In genomic region chrX:95248386-95248785, GRCh38 we compare ENCODE assay signal across 25 cellular contexts.
DNase-seq lines count a peak whose midpoint lies in the region; ATAC-seq, FAIRE-seq and TF ChIP-seq lines count a peak whose summit lies in the region.
"Had no signal": no experiment of that assay in that cellular context is flagged by ENCODE, and none has a peak within 500 bp of the region (broad histone marks: within the 10 kb centered on the region; RNA-seq: fewer than 3 reads in every experiment).

No MANE protein-coding gene starts in this region.

- TF ChIP-seq EP300 in HepG2 (IDR thresholded peaks at IDR 0.05; ENCODE audit: low read depth in 2 of 2, low read length in 2 of 2): no peak
- no peak for TF ChIP-seq EP300 in HepG2 (CRISPR knock-in tag; IDR thresholded peaks at IDR 0.05; ENCODE audit: borderline replicate concordance)
- TF ChIP-seq EP300 in H1 (IDR thresholded peaks at IDR 0.05; ENCODE audit: borderline replicate concordance in 1 of 2, low read depth in 2 of 2, low read length in 2 of 2): no peak

- in situ Hi-C loops in HepG2 (cut with HindIII; ENCODE audit: extremely low pct_ligation_motif_present, low pct_unique_long_range_greater_than_20kb): no loop called here
- in situ Hi-C loops in IMR-90 (cut with MboI; ENCODE audit: low sequenced_read_pairs): no loop called here

- DNase-seq in HepG2 (ENCODE audit: low spot score): no peak
- no peak for DNase-seq in right lobe of liver
- no peak for DNase-seq in IMR-90
- DNase-seq in H1 (ENCODE audit: low read depth in 1 of 2, low spot score in 2 of 2): no peak
- no peak for DNase-seq in urothelium cell line (ENCODE audit: low spot score)
- DNase-seq in Right ventricle myocardium inferior (ENCODE audit: missing footprints): no peak
- DNase-seq: ACHN; BE2C; C1 segment of cervical spinal cord; CD4-positive, alpha-beta memory T cell; CD4-positive, CD25-positive, alpha-beta regulatory T cell; CD8-positive, alpha-beta memory T cell; COR-L47; DMS 273 treated with DMSO at 0.1 percent for 48 hours; DMS153; DMS53; DMS79; DND-41; EL; GDM1 had no signal

- H3K4me1 ChIP-seq in HepG2 (ENCODE audit: insufficient read depth, low read length) (no peaks in the 10 kb centered on the region), right lobe of liver (no peaks in the 10 kb centered on the region), IMR-90 (ENCODE audit: control insufficient read depth, insufficient read depth, low read length) (no peaks in the 10 kb centered on the region), H1 (replicated peaks in 1 of 4; ENCODE audit: control insufficient read depth in 3 of 4, insufficient read depth in 4 of 4, low read length in 3 of 4) (no peaks in the 10 kb centered on the region)
- H3K4me1 ChIP-seq: BE2C, BLaER1 had no signal

- H3K9me1 ChIP-seq in IMR-90 (ENCODE audit: insufficient read depth, low read length): no peaks in the 10 kb centered on the region

- dilution Hi-C loops in IMR-90 (cut with HindIII; ENCODE audit: low sequenced_read_pairs, unreplicated experiment): no loop called here

- H2BK20ac ChIP-seq in IMR-90 (ENCODE audit: low read depth, low read length) (no peak overlapping the region), H1 (ENCODE audit: low read length) (no peak overlapping the region)

- H3K27ac ChIP-seq in HepG2 (ENCODE audit: extremely low read length, insufficient read depth, low read length) (no peak overlapping the region), right lobe of liver (no peak overlapping the region), IMR-90 (ENCODE audit: insufficient read depth, low read length) (no peak overlapping the region), H1 (ENCODE audit: low read depth, low read length) (no peak overlapping the region)
- H3K27ac ChIP-seq: 22Rv1, BLaER1 had no signal

- TF ChIP-seq CTCF in HepG2 (CRISPR knock-in tag; IDR thresholded peaks at IDR 0.05) (no peak), right lobe of liver (IDR thresholded peaks at IDR 0.05) (no peak), IMR-90 (conservative IDR thresholded peaks at IDR 0.05; ENCODE audit: low read depth, low read length) (no peak), H1 (IDR thresholded peaks at IDR 0.05; ENCODE audit: control extremely low read depth in 1 of 3, insufficient read depth in 1 of 3, low read depth in 1 of 3, low read length in 3 of 3) (no peak)

- H4K5ac ChIP-seq in IMR-90 (ENCODE audit: low read depth, low read length) (no peak overlapping the region), H1 (ENCODE audit: insufficient read length, low read depth, low read length) (no peak overlapping the region)

- no peak overlapping the region for H3K14ac ChIP-seq in IMR-90 (replicated peaks; ENCODE audit: low read depth, low read length)
- no peak overlapping the region for H3K14ac ChIP-seq in H1 (ENCODE audit: insufficient read length)

- TF ChIP-seq RAD21 in HepG2 (CRISPR knock-in tag; IDR thresholded peaks at IDR 0.05) (no peak), IMR-90 (IDR thresholded peaks at IDR 0.05; ENCODE audit: low read length) (no peak), H1 (IDR thresholded peaks at IDR 0.05 in 1 of 2, conservative IDR thresholded peaks at IDR 0.05 in 1 of 2; ENCODE audit: low read depth in 2 of 2, low read length in 2 of 2) (no peak)

- BruUV-seq in HepG2 (replicated peaks; lab: Mats Ljungman, UMichigan) (no TSS peak), IMR-90 (replicated peaks; lab: Mats Ljungman, UMichigan) (no TSS peak)

- H3K79me1 ChIP-seq in IMR-90 (ENCODE audit: low read depth in 1 of 2, low read length in 2 of 2) (no peaks in the 10 kb centered on the region), H1 (ENCODE audit: low read depth, low read length) (no peaks in the 10 kb centered on the region)

- H3K4me3 ChIP-seq in HepG2 (replicated peaks in 1 of 3; ENCODE audit: insufficient read depth in 1 of 3, low read depth in 2 of 3, low read length in 3 of 3) (no peak overlapping the region), right lobe of liver (no peak overlapping the region), IMR-90 (ENCODE audit: insufficient read depth, low read depth, low read length) (no peak overlapping the region), H1 (ENCODE audit: extremely low read depth in 1 of 4, insufficient read depth in 2 of 4, low read depth in 3 of 4, low read length in 4 of 4) (no peak overlapping the region)
- H3K4me3 ChIP-seq: BLaER1, GM12878 had no signal

- H2BK5ac ChIP-seq in IMR-90 (ENCODE audit: low read depth, low read length, poor library complexity, severe bottlenecking): no peak overlapping the region
- H2BK5ac ChIP-seq in H1 (ENCODE audit: low read depth, low read length): no peak overlapping the region

- no peak overlapping the region for H3K18ac ChIP-seq in IMR-90 (ENCODE audit: low read depth, low read length)
- no peak overlapping the region for H3K18ac ChIP-seq in H1 (ENCODE audit: extremely low read depth, low read length)

- intact Hi-C loops in HepG2 (cut with micrococcal nuclease; ENCODE audit: unreplicated experiment): no loop called here
- intact Hi-C loops in right lobe of liver (cut with DNase I): no loop called here
- intact Hi-C loops in IMR-90 (cut with micrococcal nuclease): loop anchor here (10.0 kb wide), 1 partner anchor 924 kb away; no protein-coding TSS in a partner anchor
- intact Hi-C loops in Right ventricle myocardium inferior (cut with DNase I): no loop called here

- no peaks in the 10 kb centered on the region for H3K23me2 ChIP-seq in H1 (ENCODE audit: low read depth, low read length)

- no peak for FAIRE-seq in HepG2 (lab: Jason Lieb, UNC)
- FAIRE-seq in H1 (lab: Jason Lieb, UNC): no peak
- FAIRE-seq in urothelium cell line (lab: Jason Lieb, UNC): no peak
- FAIRE-seq: GM12878, GM12892, GM18507 had no signal

- H4K8ac ChIP-seq in IMR-90 (ENCODE audit: low read depth in 2 of 2, low read length in 2 of 2) (no peak overlapping the region), H1 (ENCODE audit: extremely low read depth, insufficient read depth, low read length) (no peak overlapping the region)

- H3K9me3 ChIP-seq in HepG2 (ENCODE audit: low read length) (no peaks in the 10 kb centered on the region), right lobe of liver (peaks cover 0 to 4% (median 0%) of the 10 kb centered on the region in 4 donors), IMR-90 (ENCODE audit: control insufficient read depth, insufficient read depth, low read length) (no peaks in the 10 kb centered on the region), H1 (ENCODE audit: insufficient read depth in 2 of 2, low read depth in 1 of 2, low read length in 1 of 2) (no peaks in the 10 kb centered on the region)
- H3K9me3 ChIP-seq: BE2C, BLaER1 had no signal

- no peak overlapping the region for H3K4me2 ChIP-seq in HepG2 (ENCODE audit: low read depth, low read length)
- no peak overlapping the region for H3K4me2 ChIP-seq in IMR-90 (ENCODE audit: low read depth, low read length)
- H3K4me2 ChIP-seq in H1 (ENCODE audit: insufficient read depth in 1 of 2, low read depth in 2 of 2, low read length in 2 of 2): no peak overlapping the region
- H3K4me2 ChIP-seq: BLaER1 had no signal

- no peak overlapping the region for H2BK120ac ChIP-seq in IMR-90 (ENCODE audit: low read depth, low read length)
- no peak overlapping the region for H2BK120ac ChIP-seq in H1 (replicated peaks; ENCODE audit: low read depth, low read length)

- H2AFZ ChIP-seq in HepG2 (ENCODE audit: low read length) (no peak overlapping the region), IMR-90 (replicated peaks; ENCODE audit: low read length, poor library complexity) (no peak overlapping the region), H1 (ENCODE audit: low read length) (no peak overlapping the region)

- no peak overlapping the region for H2BK12ac ChIP-seq in H1 (ENCODE audit: low read depth, low read length)

- no peak overlapping the region for H2AK9ac ChIP-seq in IMR-90 (replicated peaks; ENCODE audit: low read depth, low read length, poor library complexity)

- no peaks in the 10 kb centered on the region for H3K79me2 ChIP-seq in HepG2 (ENCODE audit: insufficient read depth, low read length)
- no peaks in the 10 kb centered on the region for H3K79me2 ChIP-seq in H1 (ENCODE audit: control insufficient read depth in 1 of 2, insufficient read depth in 2 of 2, low read length in 2 of 2)

- POLR2A ChIA-PET in HepG2 (lab: Yijun Ruan, JAX): no interaction called here
- POLR2A ChIA-PET in IMR-90 (lab: Charles Lee; ENCODE audit: unreplicated experiment): no interaction called here
- POLR2A ChIA-PET in H1 (lab: Charles Lee; ENCODE audit: partially characterized antibody): no interaction called here

- H3K4ac ChIP-seq in IMR-90 (ENCODE audit: low read depth, low read length) (no peak overlapping the region), H1 (replicated peaks; ENCODE audit: insufficient read length, low read depth, low read length) (no peak overlapping the region)

- H2BK15ac ChIP-seq in IMR-90 (ENCODE audit: low read depth, low read length): no peak overlapping the region
- no peak overlapping the region for H2BK15ac ChIP-seq in H1 (ENCODE audit: low read length)

- no peak for ATAC-seq in HepG2
- ATAC-seq in right lobe of liver: no peak
- no peak for ATAC-seq in IMR-90 (ENCODE audit: low read depth)
- no peak for ATAC-seq in Right ventricle myocardium inferior
- ATAC-seq: GM12878 had no signal

- H4K20me1 ChIP-seq in HepG2 (ENCODE audit: insufficient read depth, low read length) (no peaks in the 10 kb centered on the region), IMR-90 (ENCODE audit: insufficient read depth, low read length) (no peaks in the 10 kb centered on the region), H1 (replicated peaks in 1 of 2; ENCODE audit: control insufficient read depth in 1 of 2, insufficient read depth in 2 of 2, low read length in 2 of 2) (no peaks in the 10 kb centered on the region)
- H4K20me1 ChIP-seq: BLaER1 had no signal

- CTCF ChIA-PET in HepG2 (lab: Yijun Ruan, JAX; ENCODE audit: low intra/inter-chr PET ratio, low total read pairs) (no interaction called here), IMR-90 (lab: Yijun Ruan, JAX) (no interaction called here), H1 (lab: Charles Lee; ENCODE audit: partially characterized antibody) (no interaction called here)

- H3K9ac ChIP-seq in HepG2 (ENCODE audit: insufficient read depth, low read depth, low read length) (no peak overlapping the region), IMR-90 (ENCODE audit: low read depth, low read length) (no peak overlapping the region), H1 (replicated peaks in 1 of 4; ENCODE audit: extremely low read depth in 1 of 4, low read depth in 3 of 4, low read length in 3 of 4) (no peak overlapping the region)
- H3K9ac ChIP-seq: BLaER1 had no signal

- H3K23ac ChIP-seq in IMR-90 (ENCODE audit: low read depth, low read length): no peak overlapping the region
- H3K23ac ChIP-seq in H1 (ENCODE audit: insufficient read length): no peak overlapping the region

- H4K91ac ChIP-seq in IMR-90 (ENCODE audit: insufficient read depth, low read depth, low read length) (no peak overlapping the region), H1 (replicated peaks; ENCODE audit: insufficient read length, low read length) (no peak overlapping the region)

- WGBS in HepG2 (ENCODE audit: low lambda C conversion rate): 50% methylated on average over 2 of the region's 2 CpGs
- WGBS in right lobe of liver (ENCODE audit: insufficient coverage, low coverage, low lambda C conversion rate, missing lambda C conversion rate): 66% methylated on average over 2 of the region's 2 CpGs
- whole genome bisulfite sequencing in IMR-90 (ENCODE audit: extremely low coverage in 2 of 2, insufficient read length in 1 of 2), 2 experiments: no CpG with 5 or more reads among the region's 2 CpGs
- WGBS in H1 (ENCODE audit: extremely low coverage in 1 of 2, insufficient coverage in 1 of 2, insufficient read length in 1 of 2, insufficient replicate concordance in 2 of 2, low coverage in 1 of 2, low lambda C conversion rate in 2 of 2, missing lambda C conversion rate in 1 of 2), 2 experiments: 93% methylated on average over 2 of the region's 2 CpGs; no CpG with 5 or more reads in 1 of the 2 experiments

- H2AK5ac ChIP-seq in IMR-90 (ENCODE audit: low read depth, low read length) (no peak overlapping the region), H1 (ENCODE audit: low read depth, low read length) (no peak overlapping the region)

- H3K56ac ChIP-seq in IMR-90 (ENCODE audit: extremely low read depth, insufficient read depth, low read length) (no peak overlapping the region), H1 (replicated peaks; ENCODE audit: insufficient read length, low read depth, low read length) (no peak overlapping the region)

- TF ChIP-seq POLR2A in HepG2 (IDR thresholded peaks at IDR 0.05; ENCODE audit: insufficient read depth in 1 of 2, low read depth in 2 of 2, low read length in 2 of 2) (no peak), right lobe of liver (IDR thresholded peaks at IDR 0.05) (no peak), IMR-90 (IDR thresholded peaks at IDR 0.05; ENCODE audit: low read depth, low read length) (no peak), H1 (IDR thresholded peaks at IDR 0.05; ENCODE audit: control extremely low read depth in 1 of 2, low read depth in 2 of 2, low read length in 2 of 2) (no peak)

- H3K36me3 ChIP-seq in HepG2 (replicated peaks in 1 of 2; ENCODE audit: control insufficient read depth in 1 of 2, insufficient read depth in 2 of 2, low read length in 2 of 2) (no peaks in the 10 kb centered on the region), right lobe of liver (no peaks in the 10 kb centered on the region), IMR-90 (ENCODE audit: control insufficient read depth, insufficient read depth, low read length) (no peaks in the 10 kb centered on the region), H1 (ENCODE audit: control insufficient read depth in 2 of 4, insufficient read depth in 4 of 4, low read length in 3 of 4) (no peaks in the 10 kb centered on the region)
- H3K36me3 ChIP-seq: BE2C, BLaER1 had no signal

- H3K27me3 ChIP-seq in HepG2 (ENCODE audit: control insufficient read depth in 1 of 2, insufficient read depth in 2 of 2, low read length in 2 of 2): no peaks in the 10 kb centered on the region
- no peaks in the 10 kb centered on the region for H3K27me3 ChIP-seq in right lobe of liver
- H3K27me3 ChIP-seq in IMR-90 (ENCODE audit: control insufficient read depth, insufficient read depth, low read length): no peaks in the 10 kb centered on the region
- no peaks in the 10 kb centered on the region for H3K27me3 ChIP-seq in H1 (replicated peaks in 1 of 4; ENCODE audit: control insufficient read depth in 3 of 4, extremely low read depth in 1 of 4, insufficient read depth in 3 of 4, low read length in 3 of 4)
- H3K27me3 ChIP-seq: BE2C had no signal

Comparison
In these comparisons a context has a peak if more than half of its experiments do, and no peak if none do; other contexts are left out.
1. Of the 41 proteins assayed by ChIP-seq in both HepG2 and H1: peak only in HepG2: none; only in H1: none; in both: CEBPB; in neither: 40.